Comparison of ENCODE assay signal across 1 cellular context in the genomic region with DNA sequence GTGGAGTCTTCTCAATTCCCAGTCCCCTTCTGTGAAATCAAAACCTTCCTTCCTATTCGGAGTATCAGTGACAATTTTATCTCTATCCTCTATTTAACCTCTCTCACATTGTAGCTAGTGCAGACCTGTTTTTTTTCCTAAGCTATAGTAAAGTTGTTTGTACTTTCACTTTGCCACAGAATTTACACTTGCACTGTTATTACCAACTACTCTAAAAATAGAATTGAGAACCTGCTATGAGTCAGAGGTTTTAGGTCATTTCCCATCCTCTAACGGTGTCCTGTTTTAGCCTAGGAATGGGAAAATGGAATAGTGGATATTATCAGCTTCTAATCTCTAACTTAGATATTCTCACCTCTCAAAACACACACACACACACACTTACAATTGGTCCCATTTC.
TF ChIP-seq lines count a peak whose summit lies in the region.

No MANE protein-coding gene starts in this region.

TF ChIP-seq in GM23338, 12 proteins besides CTCF, POLR2A, EP300 and RAD21 (continued from another document):
- TF ChIP-seq, protein P1, sequence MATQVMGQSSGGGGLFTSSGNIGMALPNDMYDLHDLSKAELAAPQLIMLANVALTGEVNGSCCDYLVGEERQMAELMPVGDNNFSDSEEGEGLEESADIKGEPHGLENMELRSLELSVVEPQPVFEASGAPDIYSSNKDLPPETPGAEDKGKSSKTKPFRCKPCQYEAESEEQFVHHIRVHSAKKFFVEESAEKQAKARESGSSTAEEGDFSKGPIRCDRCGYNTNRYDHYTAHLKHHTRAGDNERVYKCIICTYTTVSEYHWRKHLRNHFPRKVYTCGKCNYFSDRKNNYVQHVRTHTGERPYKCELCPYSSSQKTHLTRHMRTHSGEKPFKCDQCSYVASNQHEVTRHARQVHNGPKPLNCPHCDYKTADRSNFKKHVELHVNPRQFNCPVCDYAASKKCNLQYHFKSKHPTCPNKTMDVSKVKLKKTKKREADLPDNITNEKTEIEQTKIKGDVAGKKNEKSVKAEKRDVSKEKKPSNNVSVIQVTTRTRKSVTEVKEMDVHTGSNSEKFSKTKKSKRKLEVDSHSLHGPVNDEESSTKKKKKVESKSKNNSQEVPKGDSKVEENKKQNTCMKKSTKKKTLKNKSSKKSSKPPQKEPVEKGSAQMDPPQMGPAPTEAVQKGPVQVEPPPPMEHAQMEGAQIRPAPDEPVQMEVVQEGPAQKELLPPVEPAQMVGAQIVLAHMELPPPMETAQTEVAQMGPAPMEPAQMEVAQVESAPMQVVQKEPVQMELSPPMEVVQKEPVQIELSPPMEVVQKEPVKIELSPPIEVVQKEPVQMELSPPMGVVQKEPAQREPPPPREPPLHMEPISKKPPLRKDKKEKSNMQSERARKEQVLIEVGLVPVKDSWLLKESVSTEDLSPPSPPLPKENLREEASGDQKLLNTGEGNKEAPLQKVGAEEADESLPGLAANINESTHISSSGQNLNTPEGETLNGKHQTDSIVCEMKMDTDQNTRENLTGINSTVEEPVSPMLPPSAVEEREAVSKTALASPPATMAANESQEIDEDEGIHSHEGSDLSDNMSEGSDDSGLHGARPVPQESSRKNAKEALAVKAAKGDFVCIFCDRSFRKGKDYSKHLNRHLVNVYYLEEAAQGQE (IDR thresholded peaks at IDR 0.05; ENCODE audit: unreplicated experiment) = no peak
- TF ChIP-seq NANOG (IDR thresholded peaks at IDR 0.05; ENCODE audit: borderline replicate concordance) (no peak), EZH2 (IDR thresholded peaks at IDR 0.05; ENCODE audit: low read depth, unreplicated experiment) (no peak), CREB1 (CRISPR knock-in tag; IDR thresholded peaks at IDR 0.05; ENCODE audit: low read depth) (no peak), POLR2AphosphoS5 (IDR thresholded peaks at IDR 0.05; ENCODE audit: low read depth) (no peak)
- TF ChIP-seq, protein P2, sequence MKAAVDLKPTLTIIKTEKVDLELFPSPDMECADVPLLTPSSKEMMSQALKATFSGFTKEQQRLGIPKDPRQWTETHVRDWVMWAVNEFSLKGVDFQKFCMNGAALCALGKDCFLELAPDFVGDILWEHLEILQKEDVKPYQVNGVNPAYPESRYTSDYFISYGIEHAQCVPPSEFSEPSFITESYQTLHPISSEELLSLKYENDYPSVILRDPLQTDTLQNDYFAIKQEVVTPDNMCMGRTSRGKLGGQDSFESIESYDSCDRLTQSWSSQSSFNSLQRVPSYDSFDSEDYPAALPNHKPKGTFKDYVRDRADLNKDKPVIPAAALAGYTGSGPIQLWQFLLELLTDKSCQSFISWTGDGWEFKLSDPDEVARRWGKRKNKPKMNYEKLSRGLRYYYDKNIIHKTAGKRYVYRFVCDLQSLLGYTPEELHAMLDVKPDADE (IDR thresholded peaks at IDR 0.05) = no peak
TF ChIP-seq in GM23338: peak in this region for 0.
